ENCODE assay signal across 1 cellular context in the genomic region with DNA sequence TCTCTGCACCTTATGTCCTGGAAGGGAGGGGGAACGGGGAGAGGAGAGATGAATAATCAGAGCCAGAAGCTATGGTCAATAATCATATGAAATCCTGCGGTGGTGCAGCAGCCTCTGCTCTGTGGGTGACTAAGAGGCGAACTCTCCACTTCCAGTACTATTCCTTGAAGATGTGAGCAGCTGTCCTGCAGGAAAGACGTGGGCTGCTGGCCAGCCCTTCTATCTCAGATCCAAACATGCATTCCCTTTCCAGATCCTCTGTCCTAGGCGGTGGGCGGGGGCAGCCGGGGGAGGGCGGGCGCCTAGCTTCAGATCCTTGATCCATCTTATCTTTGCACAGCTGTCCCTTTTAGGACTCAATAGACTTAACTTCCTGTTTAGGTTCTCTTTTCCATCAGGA.
TF ChIP-seq lines count a peak whose summit lies in the region.

No MANE protein-coding gene starts in this region.

TF ChIP-seq in IMR-90, 13 proteins besides CTCF, POLR2A, EP300 and RAD21 (continued from another document):
- TF ChIP-seq MAZ (IDR thresholded peaks at IDR 0.05; ENCODE audit: borderline replicate concordance, low read depth, low read length) = no peak
